ENCODE assay signal across 11 cellular contexts in the genomic region with DNA sequence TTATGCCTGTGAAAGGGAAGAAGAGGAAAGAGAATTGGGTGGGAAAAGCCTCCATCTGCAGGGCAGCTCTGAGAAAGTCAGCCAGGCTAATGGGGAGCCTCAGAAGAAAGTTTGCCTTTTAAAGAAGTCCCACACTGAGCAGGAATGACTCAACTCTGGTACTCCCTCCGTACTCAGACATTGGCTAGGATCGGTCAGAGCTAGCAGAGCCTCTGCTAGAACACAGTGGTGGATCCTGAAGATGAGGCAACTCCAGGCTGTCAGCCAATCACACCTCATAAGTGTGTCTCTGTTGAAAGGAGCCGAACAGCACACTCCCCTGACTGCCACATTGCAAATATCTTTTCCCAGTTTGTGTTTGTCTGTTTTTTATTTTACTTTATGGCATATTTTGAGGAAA.
A peak's percentile ranks its signal among the peaks of the same experiment; 100 is the strongest.
DNase-seq lines count a peak whose midpoint lies in the region; ATAC-seq and TF ChIP-seq lines count a peak whose summit lies in the region.
"Had no signal": no experiment of that assay in that cellular context is flagged by ENCODE, and none has a peak within 500 bp of the region (broad histone marks: within the 10 kb centered on the region; RNA-seq: fewer than 3 reads in every experiment).

No MANE protein-coding gene starts in this region.

- no peak for TF ChIP-seq CTCF in A673 (conservative IDR thresholded peaks at IDR 0.05; ENCODE audit: low read depth, low read length)
- no peak for TF ChIP-seq CTCF in NB4 (IDR thresholded peaks at IDR 0.05; ENCODE audit: low read depth, low read length)

- no peak for TF ChIP-seq POLR2A in NB4 (IDR thresholded peaks at IDR 0.05; ENCODE audit: extremely low read depth, insufficient read length)

- peaks cover 3% of the 10 kb centered on the region for H3K9me3 ChIP-seq in A673 (ENCODE audit: low read depth, low read length, poor library complexity, severe bottlenecking)

- peak overlapping the region; percentile 3 for H3K27ac ChIP-seq in A673 (ENCODE audit: low read depth, low read length, poor library complexity, severe bottlenecking)

- no TSS peak for BruUV-seq in A673 (replicated peaks; lab: Mats Ljungman, UMichigan)

- no peak overlapping the region for H3K4me3 ChIP-seq in A673 (ENCODE audit: low read depth, low read length, poor library complexity, severe bottlenecking)
- no peak overlapping the region for H3K4me3 ChIP-seq in NB4 (ENCODE audit: low read depth, low read length)
- H3K4me3 ChIP-seq: GM12878 had no signal

- intact Hi-C loops in A673 (cut with micrococcal nuclease; ENCODE audit: unreplicated experiment): loop anchor here (5.0 kb wide), 1 partner anchor 128 kb away; a partner anchor contains a TSS

- H3K4me1 ChIP-seq in A673 (ENCODE audit: insufficient read depth, low read length, poor library complexity, severe bottlenecking): peaks cover 20% of the 10 kb centered on the region

- POLR2A ChIA-PET in A673 (lab: Charles Lee; ENCODE audit: low non-redundant PET): no interaction called here

- H3K36me3 ChIP-seq in A673 (ENCODE audit: insufficient read depth, low read length, poor library complexity, severe bottlenecking): no peaks in the 10 kb centered on the region

- no peak for ATAC-seq in HG03095 (IDR thresholded peaks at IDR 0.05; ENCODE audit: unreplicated experiment)
- ATAC-seq: GM12878 had no signal

- CTCF ChIA-PET in A673 (lab: Charles Lee): no interaction called here

- DNase-seq in A673 (ENCODE audit: low spot score): peak; percentile 58
- DNase-seq in NB4 (ENCODE audit: low read depth): peak; percentile 42
- peak; percentile 69 for DNase-seq in fibroblast of peridontal ligament (ENCODE audit: extremely low read depth)
- DNase-seq in myocyte (ENCODE audit: low read depth): peak; percentile 61
- DNase-seq in effector CD8-positive, alpha-beta T cell (lab: John Stamatoyannopoulos, UW): no peak
- no peak for DNase-seq in SW 1271 (lab: John Stamatoyannopoulos, UW)
- no peak for DNase-seq in activated naive CD4-positive, alpha-beta T cell (lab: John Stamatoyannopoulos, UW)
- DNase-seq: effector memory CD4-positive, alpha-beta T cell; NCI-H446 had no signal

- no peaks in the 10 kb centered on the region for H3K27me3 ChIP-seq in A673 (replicated peaks; ENCODE audit: insufficient read depth, low read depth, low read length, poor library complexity)

Comparison
In these comparisons a context has a peak if more than half of its experiments do, and no peak if none do; other contexts are left out.
1. DNase-seq: peak in A673 (single experiment), NB4 (single experiment), fibroblast of peridontal ligament (single experiment) and myocyte (single experiment); none in effector CD8-positive, alpha-beta T cell (single experiment), SW 1271 (0 of 2) and activated naive CD4-positive, alpha-beta T cell (0 of 4).